Comparison of ENCODE assay signal across 22 cellular contexts in genomic region chr12:5066251-5066650, GRCh38. TPM values are rescaled to one million over a fixed set of nuclear protein-coding genes. Genes with fewer than 3 reads are reported as not detected.
DNase-seq lines count a peak whose midpoint lies in the region; ATAC-seq, FAIRE-seq and TF ChIP-seq lines count a peak whose summit lies in the region.
"Had no signal": no experiment of that assay in that cellular context is flagged by ENCODE, and none has a peak within 500 bp of the region (broad histone marks: within the 10 kb centered on the region; RNA-seq: fewer than 3 reads in every experiment).

No MANE protein-coding gene starts in this region.

- H3K9me3 ChIP-seq in astrocyte (ENCODE audit: insufficient read depth, low read depth, low read length) (no peaks in the 10 kb centered on the region), tibial artery (no peaks in the 10 kb centered on the region)
- H3K9me3 ChIP-seq: A549, Caco-2 had no signal

- H3K4me1 ChIP-seq in GM23338 (ENCODE audit: insufficient read depth) (no peaks in the 10 kb centered on the region), astrocyte (ENCODE audit: insufficient read depth, low read length) (no peaks in the 10 kb centered on the region), tibial artery (peaks cover 0 to 33% (median 8%) of the 10 kb centered on the region in 4 donors)
- H3K4me1 ChIP-seq: A549, Caco-2 had no signal

- H3K27ac ChIP-seq in GM23338 (ENCODE audit: low read depth), result no peak overlapping the region
- H3K27ac ChIP-seq in astrocyte (ENCODE audit: low read depth, low read length), result no peak overlapping the region
- peak overlapping the region; percentile 52 to 65 for H3K27ac ChIP-seq in tibial artery
- H3K27ac ChIP-seq: 22Rv1, A549, C4-2B had no signal

- no peak overlapping the region for H3K9ac ChIP-seq in astrocyte (ENCODE audit: low read length)

- intact Hi-C loops in tibial artery (cut with DNase I; ENCODE audit: low total_unique reads), result no loop called here

- H3K36me3 ChIP-seq in GM23338 (ENCODE audit: insufficient read depth), result no peaks in the 10 kb centered on the region
- no peaks in the 10 kb centered on the region for H3K36me3 ChIP-seq in astrocyte (ENCODE audit: insufficient read depth, low read length)
- no peaks in the 10 kb centered on the region for H3K36me3 ChIP-seq in tibial artery

- TF ChIP-seq POLR2A in GM12891 (IDR thresholded peaks at IDR 0.05; ENCODE audit: low read depth, low read length), result no peak

- no peak for ATAC-seq in GM23338
- ATAC-seq in GM21717 (IDR thresholded peaks at IDR 0.05; ENCODE audit: unreplicated experiment), result no peak
- ATAC-seq: A549 had no signal

- 0 out of 2 replicates have a peak overlapping the region, but pooled peaks have one; percentile 40 for H2AFZ ChIP-seq in GM23338
- H2AFZ ChIP-seq in astrocyte (ENCODE audit: low read depth, low read length), result no peak overlapping the region

- no peaks in the 10 kb centered on the region for H3F3A ChIP-seq in GM23338 (replicated peaks; ENCODE audit: low read depth)

- H3K4me3 Mint-ChIP-seq in GM23338 (no peak overlapping the region), astrocyte (ENCODE audit: unreplicated experiment) (no peak overlapping the region)
- H3K4me3 Mint-ChIP-seq: B cell; CD4-positive, alpha-beta T cell; HFFc6; IgD-negative memory B cell had no signal

- H4K20me1 ChIP-seq in GM23338 (replicated peaks; ENCODE audit: insufficient read depth) (no peaks in the 10 kb centered on the region), astrocyte (ENCODE audit: insufficient read depth, low read length) (no peaks in the 10 kb centered on the region)

- H3K27me3 ChIP-seq in GM23338 (ENCODE audit: insufficient read depth), result no peaks in the 10 kb centered on the region
- peaks cover 11% of the 10 kb centered on the region for H3K27me3 ChIP-seq in astrocyte (ENCODE audit: insufficient read depth, low read length)
- H3K27me3 ChIP-seq in tibial artery, result no peaks in the 10 kb centered on the region

- no peak for TF ChIP-seq CTCF in AG10803 (conservative IDR thresholded peaks at IDR 0.05; ENCODE audit: low read length)
- TF ChIP-seq CTCF in GM23338 (conservative IDR thresholded peaks at IDR 0.05; ENCODE audit: low read depth in 2 of 2), result no peak
- no peak for TF ChIP-seq CTCF in astrocyte (IDR thresholded peaks at IDR 0.05; ENCODE audit: insufficient read depth, low read depth, low read length)
- no peak for TF ChIP-seq CTCF in tibial artery (IDR thresholded peaks at IDR 0.05)

- no peak overlapping the region for H3K4me3 ChIP-seq in AG10803 (ENCODE audit: low read length)
- H3K4me3 ChIP-seq in GM23338, result no peak overlapping the region
- H3K4me3 ChIP-seq in astrocyte (ENCODE audit: insufficient read depth, low read depth, low read length), result no peak overlapping the region
- H3K4me3 ChIP-seq in tibial artery, result no peak overlapping the region
- H3K4me3 ChIP-seq: A549 had no signal

- H3K27ac Mint-ChIP-seq in GM23338 (no peak overlapping the region), astrocyte (ENCODE audit: unreplicated experiment) (peak overlapping the region; percentile 42)
- H3K27ac Mint-ChIP-seq: B cell; CD4-positive, alpha-beta T cell; HFFc6; IgD-negative memory B cell had no signal

- no peaks in the 10 kb centered on the region for H3K36me3 Mint-ChIP-seq in GM23338 (ENCODE audit: low read depth)
- H3K36me3 Mint-ChIP-seq in astrocyte (ENCODE audit: low read depth, unreplicated experiment), result no peaks in the 10 kb centered on the region

- peaks cover 14% of the 10 kb centered on the region for H3K4me1 Mint-ChIP-seq in GM23338
- H3K4me1 Mint-ChIP-seq in astrocyte (ENCODE audit: low read depth, unreplicated experiment), result peaks cover 6% of the 10 kb centered on the region
- H3K4me1 Mint-ChIP-seq: B cell had no signal

- no peaks in the 10 kb centered on the region for H3K9me2 ChIP-seq in GM23338 (ENCODE audit: insufficient read depth)

- DNase-seq in AG10803 (ENCODE audit: low read depth), result peak; percentile 16
- no peak for DNase-seq in GM23338 (ENCODE audit: low spot score)
- peak; percentile 36 for DNase-seq in astrocyte (ENCODE audit: low read depth)
- no peak for DNase-seq in tibial artery
- DNase-seq in GM12891 (ENCODE audit: insufficient read length, low spot score), result no peak
- DNase-seq in UCSD-AML1 (lab: John Stamatoyannopoulos, UW; ENCODE audit: unreplicated experiment), result no peak
- no peak for DNase-seq in iPS-NIHi11 (ENCODE audit: low spot score)
- DNase-seq: Caco-2; CD4-positive, alpha-beta T cell; GDM1; HCEC 1CT; HFFc6; KG1 had no signal

- H3K4me2 ChIP-seq in GM23338 (no peak overlapping the region), astrocyte (ENCODE audit: low read length) (no peak overlapping the region)
- H3K4me2 ChIP-seq: A549 had no signal

- H3K79me2 ChIP-seq in GM23338 (replicated peaks; ENCODE audit: insufficient read depth) (no peaks in the 10 kb centered on the region), astrocyte (ENCODE audit: insufficient read depth, low read length) (no peaks in the 10 kb centered on the region)

- no peak for FAIRE-seq in astrocyte (lab: Jason Lieb, UNC)
- no peak for FAIRE-seq in GM12891 (lab: Jason Lieb, UNC)
- FAIRE-seq: A549, D721Med, HTR-8/SVneo had no signal

- no peaks in the 10 kb centered on the region for H3K27me3 Mint-ChIP-seq in GM23338 (ENCODE audit: insufficient read depth, low read depth, poor library complexity)
- H3K27me3 Mint-ChIP-seq in astrocyte (ENCODE audit: low read depth, unreplicated experiment), result peaks cover 34% of the 10 kb centered on the region
- H3K27me3 Mint-ChIP-seq: CD4-positive, alpha-beta T cell had no signal

- H3K9me3 Mint-ChIP-seq in GM23338 (no peaks in the 10 kb centered on the region), astrocyte (ENCODE audit: unreplicated experiment) (no peaks in the 10 kb centered on the region)
- H3K9me3 Mint-ChIP-seq: CD4-positive, alpha-beta T cell; HFFc6; IgD-negative memory B cell had no signal

TF ChIP-seq in GM23338, 12 proteins besides CTCF, POLR2A, EP300 and RAD21 (continues in another document):
- no peak for TF ChIP-seq CREB1 (CRISPR knock-in tag; IDR thresholded peaks at IDR 0.05; ENCODE audit: low read depth)
- no peak for TF ChIP-seq ZNF114 (CRISPR knock-in tag; IDR thresholded peaks at IDR 0.05)

TF ChIP-seq in GM12891, 5 proteins besides CTCF, POLR2A, EP300 and RAD21:
- TF ChIP-seq POLR2AphosphoS5 (IDR thresholded peaks at IDR 0.05; ENCODE audit: low read depth, low read length) (no peak), PAX5 (IDR thresholded peaks at IDR 0.05; ENCODE audit: insufficient read depth, low read length, severe bottlenecking) (no peak), SPI1 (IDR thresholded peaks at IDR 0.05; ENCODE audit: low read depth, low read length) (no peak)

RNA-seq across cellular contexts. Expression of gene KCNA5, which starts 22.6 kb away (rescaled TPM):
- 0.31 and 0.62 TPM in 2 replicates for total RNA-seq in GM23338 (2014; rRNA removed; shearing (Covaris generic))
- 0.16 and 0.44 TPM in 2 replicates for polyA plus RNA-seq in GM23338 (2016; fragmentation: Nextera tagmentation; extraction: Ambion mirVana)
- 0.10 TPM in 1 of 2 replicates, not detected in the other for total RNA-seq in astrocyte
- 0.08 TPM for polyA plus RNA-seq in GM12891 (2012; ENCODE audit: low read depth, missing spikeins)
- total RNA-seq: Caco-2; CD4-positive, alpha-beta T cell; HFFc6 had no signal
- polyA plus RNA-seq: A549, AG04450, IgD-negative memory B cell had no signal

Comparison
In these comparisons a context has a peak if more than half of its experiments do, and no peak if none do; other contexts are left out.
1. DNase-seq: peak in AG10803 (single experiment) and astrocyte (single experiment); none in GM23338 (single experiment), tibial artery (0 of 2), GM12891 (single experiment), UCSD-AML1 (single experiment) and iPS-NIHi11 (single experiment).
2. H3K27ac ChIP-seq: peak in tibial artery (2 of 2); none in GM23338 (single experiment) and astrocyte (single experiment).